ENCODE assay signal across 13 cellular contexts in genomic region chr11:118908264-118908663, GRCh38. TPM values are rescaled to one million over a fixed set of nuclear protein-coding genes. Genes with fewer than 3 reads are reported as not detected.
DNase-seq lines count a peak whose midpoint lies in the region; ATAC-seq and TF ChIP-seq lines count a peak whose summit lies in the region.
"Had no signal": no experiment of that assay in that cellular context is flagged by ENCODE, and none has a peak within 500 bp of the region (broad histone marks: within the 10 kb centered on the region; RNA-seq: fewer than 3 reads in every experiment).

No MANE protein-coding gene starts in this region.

- H3K9ac ChIP-seq in endodermal cell (ENCODE audit: extremely low read depth, low read length, poor library complexity, severe bottlenecking), result no peak overlapping the region

- WGBS in endodermal cell (ENCODE audit: insufficient coverage in 1 of 2, insufficient read length in 1 of 2), 2 experiments, result 76 to 91% methylated on average over 6 to 13 of the region's 13 CpGs

- no peak overlapping the region for H3K4me3 ChIP-seq in endodermal cell (ENCODE audit: low read length)
- no peak overlapping the region for H3K4me3 ChIP-seq in uterus

- H3K9me3 ChIP-seq in endodermal cell (ENCODE audit: control insufficient read depth, low read length) (no peaks in the 10 kb centered on the region), uterus (no peaks in the 10 kb centered on the region)

- H3K4me3 Mint-ChIP-seq in endodermal cell, result peak overlapping the region; percentile 32
- H3K4me3 Mint-ChIP-seq in natural killer cell treated with Interleukin-12 subunit alpha and Interleukin-12 subunit beta and Interleukin-15 and Interleukin-18, amount 100 ng/mL, for 72 hours, result no peak overlapping the region

- H3K4me1 Mint-ChIP-seq in endodermal cell, result peaks cover 40% of the 10 kb centered on the region
- H3K4me1 Mint-ChIP-seq in natural killer cell treated with Interleukin-12 subunit alpha and Interleukin-12 subunit beta and Interleukin-15 and Interleukin-18, amount 100 ng/mL, for 72 hours (ENCODE audit: low read depth in 2 of 2), result peaks cover 41 to 44% of the 10 kb centered on the region in 2 donors

- peaks cover 34% of the 10 kb centered on the region for H3K36me3 Mint-ChIP-seq in endodermal cell (ENCODE audit: low read depth)
- no peaks in the 10 kb centered on the region for H3K36me3 Mint-ChIP-seq in natural killer cell treated with Interleukin-12 subunit alpha and Interleukin-12 subunit beta and Interleukin-15 and Interleukin-18, amount 100 ng/mL, for 72 hours

- no peak overlapping the region for H3K27ac ChIP-seq in endodermal cell (ENCODE audit: low read depth, low read length)
- peak overlapping the region; percentile 99 to 100 for H3K27ac ChIP-seq in uterus

- peaks cover 53% of the 10 kb centered on the region for H3K36me3 ChIP-seq in endodermal cell (ENCODE audit: control insufficient read depth, insufficient read depth, low read length)
- H3K36me3 ChIP-seq in uterus, result no peaks in the 10 kb centered on the region

- no peak for TF ChIP-seq POLR2A in uterus (IDR thresholded peaks at IDR 0.05)

- TF ChIP-seq CTCF in endodermal cell (conservative IDR thresholded peaks at IDR 0.05) (no peak), uterus (IDR thresholded peaks at IDR 0.05) (no peak)

- no peaks in the 10 kb centered on the region for H3K27me3 ChIP-seq in endodermal cell (ENCODE audit: control insufficient read depth, insufficient read depth, low read length, poor library complexity, severe bottlenecking)
- H3K27me3 ChIP-seq in uterus, result no peaks in the 10 kb centered on the region

- peak overlapping the region; percentile 93 for H3K27ac Mint-ChIP-seq in endodermal cell
- peak overlapping the region; percentile 73 to 91 for H3K27ac Mint-ChIP-seq in natural killer cell treated with Interleukin-12 subunit alpha and Interleukin-12 subunit beta and Interleukin-15 and Interleukin-18, amount 100 ng/mL, for 72 hours

- no peaks in the 10 kb centered on the region for H3K27me3 Mint-ChIP-seq in endodermal cell (ENCODE audit: insufficient read depth)
- H3K27me3 Mint-ChIP-seq in natural killer cell treated with Interleukin-12 subunit alpha and Interleukin-12 subunit beta and Interleukin-15 and Interleukin-18, amount 100 ng/mL, for 72 hours, result no peaks in the 10 kb centered on the region

- DNase-seq in Right ventricle myocardium inferior (ENCODE audit: missing footprints), result peak; percentile 47
- DNase-seq in cardiac septum (ENCODE audit: low spot score), result no peak
- DNase-seq in endodermal cell, result no peak
- DNase-seq in natural killer cell treated with Interleukin-12 subunit alpha and Interleukin-12 subunit beta and Interleukin-15 and Interleukin-18, amount 100 ng/mL, for 72 hours (ENCODE audit: low spot score), result no peak
- DNase-seq in uterus, result no peak
- no peak for DNase-seq in 8988T
- DNase-seq: activated T-cell treated with anti-CD3 and anti-CD28 coated beads, Interleukin-2, amount 50 U/mL, for 72 hours; dermis blood vessel endothelial cell; NCI-H1930; stimulated activated CD4-positive, alpha-beta T cell treated with anti-CD3 and anti-CD28 coated beads, Interleukin-1b, Interleukin-23, amount 100 ng/mL, for 48 hours had no signal

- intact Hi-C loops in Right ventricle myocardium inferior (cut with DNase I), result loop anchor here (10.0 kb wide), 1 partner anchor 213 kb away; no protein-coding TSS in a partner anchor
- intact Hi-C loops in cardiac septum (cut with DNase I), result no loop called here
- intact Hi-C loops in uterus (cut with DNase I; ENCODE audit: low total_unique reads), result loop anchor here (2.0 to 10.0 kb wide), 2 partner anchors 21 to 47 kb away; partner anchors contain the start of gene UPK2

- peaks cover 28% of the 10 kb centered on the region for H3K4me1 ChIP-seq in endodermal cell (ENCODE audit: control insufficient read depth, insufficient read depth, low read length)
- H3K4me1 ChIP-seq in uterus, result peaks cover 8 to 32% of the 10 kb centered on the region in 2 donors

- ATAC-seq in Right ventricle myocardium inferior, result no peak
- no peak for ATAC-seq in natural killer cell treated with Interleukin-12 subunit alpha and Interleukin-12 subunit beta and Interleukin-15 and Interleukin-18, amount 100 ng/mL, for 72 hours
- no peak for ATAC-seq in GM19328 (IDR thresholded peaks at IDR 0.05; ENCODE audit: unreplicated experiment)
- ATAC-seq in GM18868 (IDR thresholded peaks at IDR 0.05; ENCODE audit: unreplicated experiment), result no peak
- ATAC-seq: activated T-cell treated with anti-CD3 and anti-CD28 coated beads, Interleukin-2, amount 50 U/mL, for 72 hours had no signal

- H3K9me3 Mint-ChIP-seq in endodermal cell, result no peaks in the 10 kb centered on the region
- no peaks in the 10 kb centered on the region for H3K9me3 Mint-ChIP-seq in natural killer cell treated with Interleukin-12 subunit alpha and Interleukin-12 subunit beta and Interleukin-15 and Interleukin-18, amount 100 ng/mL, for 72 hours
- H3K9me3 Mint-ChIP-seq: activated T-cell treated with anti-CD3 and anti-CD28 coated beads, Interleukin-2, amount 50 U/mL, for 72 hours; neural crest cell had no signal

RNA-seq across cellular contexts. Expression of gene BCL9L, which starts 17.5 kb away (rescaled TPM):
- 44.5 TPM for total RNA-seq in Right ventricle myocardium inferior
- total RNA-seq in cardiac septum, result 41.4 TPM
- 10 to 100 TPM; 73.9 to 77.3 TPM for total RNA-seq in endodermal cell
- polyA plus RNA-seq in endodermal cell (2013, experiment 1 of 2), result 24.3 TPM
- polyA plus RNA-seq in endodermal cell (2013, experiment 2 of 2), result 23.6 TPM
- 10 to 100 TPM; 33.5 to 62.2 TPM for total RNA-seq in natural killer cell treated with Interleukin-12 subunit alpha and Interleukin-12 subunit beta and Interleukin-15 and Interleukin-18, amount 100 ng/mL, for 72 hours
- total RNA-seq in uterus, result 100 to 1,000 TPM in 1 of 4 donors, 10 to 100 TPM in 1, 1 to 10 TPM in 2; 2.9 to 157 (median 13.7) TPM

RNA-seq across cellular contexts. Expression of gene CXCR5, which starts 24.6 kb away (rescaled TPM):
- total RNA-seq in Right ventricle myocardium inferior, result not detected
- total RNA-seq in cardiac septum, result not detected
- under 1 TPM in 1 of 2 donors, not detected in 1; 0.07 TPM for total RNA-seq in endodermal cell
- polyA plus RNA-seq in endodermal cell (2013, experiment 1 of 2), result not detected
- polyA plus RNA-seq in endodermal cell (2013, experiment 2 of 2), result not detected
- 1 to 10 TPM; 3.1 to 6.3 TPM for total RNA-seq in natural killer cell treated with Interleukin-12 subunit alpha and Interleukin-12 subunit beta and Interleukin-15 and Interleukin-18, amount 100 ng/mL, for 72 hours
- total RNA-seq in uterus, result under 1 TPM in 1 of 4 donors, not detected in 3; 0.14 TPM
- total RNA-seq: dermis blood vessel endothelial cell, neural crest cell had no signal

RNA-seq across cellular contexts. Expression of gene UPK2, which starts 47.8 kb away (rescaled TPM):
- not detected for total RNA-seq in Right ventricle myocardium inferior
- total RNA-seq in cardiac septum, result not detected
- under 1 TPM in 1 of 2 donors, not detected in 1; 0.38 TPM for total RNA-seq in endodermal cell
- polyA plus RNA-seq in endodermal cell (2013, experiment 1 of 2), result 0.36 TPM
- polyA plus RNA-seq in endodermal cell (2013, experiment 2 of 2), result 0.54 TPM
- total RNA-seq in natural killer cell treated with Interleukin-12 subunit alpha and Interleukin-12 subunit beta and Interleukin-15 and Interleukin-18, amount 100 ng/mL, for 72 hours, result 1 to 10 TPM in 1 of 2 donors, under 1 TPM in 1; 0.64 to 1.1 TPM
- not detected for total RNA-seq in uterus
- total RNA-seq: dermis blood vessel endothelial cell, neural crest cell had no signal
